22 cellular contexts compared by ENCODE assay signal in genomic region chr9:130587921-130588320, GRCh38. TPM values are rescaled to one million over a fixed set of nuclear protein-coding genes. Genes with fewer than 3 reads are reported as not detected.
DNase-seq lines count a peak whose midpoint lies in the region; ATAC-seq and TF ChIP-seq lines count a peak whose summit lies in the region.
"Had no signal": no experiment of that assay in that cellular context is flagged by ENCODE, and none has a peak within 500 bp of the region (broad histone marks: within the 10 kb centered on the region; RNA-seq: fewer than 3 reads in every experiment).

No MANE protein-coding gene starts in this region.

- H3K27me3 ChIP-seq in cardiac muscle cell, result no peaks in the 10 kb centered on the region
- no peaks in the 10 kb centered on the region for H3K27me3 ChIP-seq in trophoblast cell (ENCODE audit: insufficient read depth, low read length)
- H3K27me3 ChIP-seq in testis, result no peaks in the 10 kb centered on the region
- H3K27me3 ChIP-seq: BLaER1 had no signal

- no peak overlapping the region for H3K23ac ChIP-seq in trophoblast cell (ENCODE audit: low read length)

- H3K18ac ChIP-seq in trophoblast cell (ENCODE audit: low read length), result no peak overlapping the region

- peak overlapping the region; percentile 42 for H3K4ac ChIP-seq in trophoblast cell (ENCODE audit: low read depth, low read length)

- H3K9me3 ChIP-seq in cardiac muscle cell (ENCODE audit: low read depth), result no peaks in the 10 kb centered on the region
- H3K9me3 ChIP-seq in trophoblast cell (ENCODE audit: insufficient read depth, low read depth, low read length), result no peaks in the 10 kb centered on the region
- H3K9me3 ChIP-seq in testis, result no peaks in the 10 kb centered on the region
- H3K9me3 ChIP-seq: BLaER1, HAP-1 had no signal

- no CpG with 5 or more reads among the region's 3 CpGs for WGBS in trophoblast cell (ENCODE audit: extremely low coverage, insufficient coverage, insufficient read length)
- WGBS in testis, 2 donors, result 70 to 75% methylated on average over 3 of the region's 3 CpGs

- no peaks in the 10 kb centered on the region for H3K9me3 Mint-ChIP-seq in effector memory CD8-positive, alpha-beta T cell
- H3K9me3 Mint-ChIP-seq: CD4-positive, CD25-positive, alpha-beta regulatory T cell; CD8-positive, alpha-beta T cell; HFFc6 had no signal

- ATAC-seq in Right ventricle myocardium inferior, result no peak
- no peak for ATAC-seq in effector memory CD8-positive, alpha-beta T cell (replicated peaks)
- ATAC-seq in GM19397 (IDR thresholded peaks at IDR 0.05; ENCODE audit: unreplicated experiment), result no peak
- ATAC-seq: CD8-positive, alpha-beta T cell; GM12878 had no signal

- peaks cover 54% of the 10 kb centered on the region for H3K4me1 ChIP-seq in cardiac muscle cell (ENCODE audit: low read depth)
- peaks cover 0 to 6% of the 10 kb centered on the region in 2 experiments for H3K4me1 ChIP-seq in trophoblast cell (ENCODE audit: control insufficient read depth in 1 of 2, insufficient read depth in 2 of 2, low read length in 2 of 2)
- peaks cover 25% of the 10 kb centered on the region for H3K4me1 ChIP-seq in testis
- H3K4me1 ChIP-seq: HAP-1 had no signal

- no peaks in the 10 kb centered on the region for H3K27me3 Mint-ChIP-seq in effector memory CD8-positive, alpha-beta T cell
- H3K27me3 Mint-ChIP-seq: B cell; CD4-positive, CD25-positive, alpha-beta regulatory T cell had no signal

- no peak overlapping the region for H4K91ac ChIP-seq in trophoblast cell (ENCODE audit: low read depth, low read length)

- H4K12ac ChIP-seq in trophoblast cell (ENCODE audit: low read depth, low read length), result no peak overlapping the region

- no peak overlapping the region for H3K4me3 Mint-ChIP-seq in effector memory CD8-positive, alpha-beta T cell
- H3K4me3 Mint-ChIP-seq: B cell; CD4-positive, CD25-positive, alpha-beta regulatory T cell; CD8-positive, alpha-beta T cell; HFFc6 had no signal

- H3K36me3 ChIP-seq in cardiac muscle cell (no peaks in the 10 kb centered on the region), trophoblast cell (ENCODE audit: control insufficient read depth in 1 of 2, insufficient read depth in 2 of 2, low read length in 2 of 2) (peaks cover 4 to 5% of the 10 kb centered on the region in 2 experiments), testis (ENCODE audit: low read depth, missing control alignments) (no peaks in the 10 kb centered on the region)

- TF ChIP-seq CTCF in cardiac muscle cell (IDR thresholded peaks at IDR 0.05; ENCODE audit: low read depth, low read length) (no peak), testis (IDR thresholded peaks at IDR 0.05) (no peak)

- H2AK5ac ChIP-seq in trophoblast cell (ENCODE audit: low read length), result no peak overlapping the region

- intact Hi-C loops in Right ventricle myocardium inferior (cut with DNase I), result no loop called here
- intact Hi-C loops in testis (cut with DNase I; ENCODE audit: low total_unique reads), result no loop called here

- no peak overlapping the region for H4K8ac ChIP-seq in trophoblast cell (ENCODE audit: low read depth, low read length)

- H3K27ac ChIP-seq in cardiac muscle cell, result peak overlapping the region; percentile 76
- no peak overlapping the region for H3K27ac ChIP-seq in trophoblast cell (ENCODE audit: low read depth, low read length)
- no peak overlapping the region for H3K27ac ChIP-seq in testis
- H3K27ac ChIP-seq: 22Rv1, BLaER1, C4-2B had no signal

- peaks cover 19 to 25% of the 10 kb centered on the region in 2 donors for H3K4me1 Mint-ChIP-seq in effector memory CD8-positive, alpha-beta T cell (ENCODE audit: low read depth in 2 of 2)

- peaks cover 2% of the 10 kb centered on the region for H3K79me2 ChIP-seq in trophoblast cell (ENCODE audit: control insufficient read depth, insufficient read depth, low read length, poor library complexity)

- peaks cover 18% of the 10 kb centered on the region for H3K36me3 Mint-ChIP-seq in effector memory CD8-positive, alpha-beta T cell (ENCODE audit: insufficient read depth)

- no peak overlapping the region for H2BK120ac ChIP-seq in trophoblast cell (ENCODE audit: insufficient read depth, low read length, poor library complexity)

- no peak overlapping the region for H2BK5ac ChIP-seq in trophoblast cell (ENCODE audit: low read depth, low read length, poor library complexity)

- no peak overlapping the region for H3K14ac ChIP-seq in trophoblast cell (ENCODE audit: low read length)

- TF ChIP-seq POLR2A in testis (IDR thresholded peaks at IDR 0.05), result no peak

- H3K4me3 ChIP-seq in cardiac muscle cell (no peak overlapping the region), trophoblast cell (ENCODE audit: low read depth, low read length) (no peak overlapping the region), testis (no peak overlapping the region)
- H3K4me3 ChIP-seq: BLaER1, GM12878, HAP-1 had no signal

- DNase-seq in cardiac muscle cell (ENCODE audit: low read depth in 1 of 2, low spot score in 1 of 2) (no peak), Right ventricle myocardium inferior (ENCODE audit: missing footprints) (no peak), trophoblast cell (no peak), testis (peak; percentile 32), NCI-H146 (lab: John Stamatoyannopoulos, UW) (no peak), kidney glomerular epithelial cell (lab: John Stamatoyannopoulos, UW) (no peak)
- no peak for DNase-seq in effector memory CD8-positive, alpha-beta T cell
- DNase-seq: CD4-positive, CD25-positive, alpha-beta regulatory T cell; CD8-positive, alpha-beta T cell; DMS 273 treated with DMSO at 0.1 percent for 48 hours; DMS79; EL; GDM1; GOT3; HFFc6 had no signal

- H2BK12ac ChIP-seq in trophoblast cell (ENCODE audit: low read length), result no peak overlapping the region

- H3K27ac Mint-ChIP-seq in effector memory CD8-positive, alpha-beta T cell, result peak overlapping the region; percentile 10 to 26
- H3K27ac Mint-ChIP-seq: B cell; CD4-positive, CD25-positive, alpha-beta regulatory T cell; CD8-positive, alpha-beta T cell; HFFc6 had no signal

- H3K9ac ChIP-seq in trophoblast cell (ENCODE audit: low read length), result no peak overlapping the region
- H3K9ac ChIP-seq: BLaER1 had no signal

- no peaks in the 10 kb centered on the region for H3K79me1 ChIP-seq in trophoblast cell (ENCODE audit: low read length)

- H3K4me2 ChIP-seq in trophoblast cell (ENCODE audit: low read length), result no peak overlapping the region
- H3K4me2 ChIP-seq: BLaER1 had no signal

- H2AFZ ChIP-seq in trophoblast cell (ENCODE audit: insufficient read depth, low read length, poor library complexity), result no peak overlapping the region

RNA-seq across cellular contexts. Expression of gene FUBP3, which starts 8.5 kb away (rescaled TPM):
- total RNA-seq in cardiac muscle cell (69.5 and 115 TPM in 2 replicates), Right ventricle myocardium inferior (21.9 TPM), testis (10 to 100 TPM; 85.3 to 88.7 TPM)
- polyA plus RNA-seq in cardiac muscle cell (82.0 and 116 TPM in 2 replicates), testis (ENCODE audit: insufficient read depth, low read depth, low replicate concordance) (59.4 TPM)
- polyA plus RNA-seq in trophoblast cell (2013), result 40.3 and 40.8 TPM in 2 replicates
